ENCODE assay signal across 27 cellular contexts in the genomic region with DNA sequence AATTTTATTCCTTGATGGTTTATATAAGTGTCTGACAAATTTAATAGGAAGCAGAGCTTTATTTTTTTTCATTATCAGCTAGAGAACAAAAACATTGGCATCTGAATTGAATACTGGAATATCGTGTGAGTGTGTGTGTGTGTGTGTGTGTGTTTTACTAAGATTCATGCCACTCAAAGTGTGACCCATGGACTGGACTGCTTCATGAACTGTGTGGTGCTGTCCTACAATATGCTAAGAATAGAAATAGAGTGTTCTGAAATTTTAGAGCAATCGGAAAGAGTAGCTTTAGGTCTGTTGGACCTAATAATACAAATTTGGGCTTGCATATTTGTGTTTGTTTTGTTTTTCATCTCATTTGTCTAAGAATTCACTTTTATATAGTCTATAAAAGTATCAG.
"Had no signal": no experiment of that assay in that cellular context is flagged by ENCODE, and none has a peak within 500 bp of the region (broad histone marks: within the 10 kb centered on the region; RNA-seq: fewer than 3 reads in every experiment).

No MANE protein-coding gene starts in this region.

- H3K27ac ChIP-seq: stomach, suprapubic skin, testis, thoracic aorta, thyroid gland, tibial artery, tibial nerve, transverse colon, upper lobe of left lung, upper lobe of right lung, uterus, vagina had no signal

- H3K36me3 ChIP-seq: stomach, suprapubic skin, thoracic aorta, thyroid gland, tibial artery, transverse colon, upper lobe of left lung, upper lobe of right lung, uterus, vagina had no signal

- DNase-seq: stimulated activated CD4-positive, alpha-beta T cell treated with anti-CD3 and anti-CD28 coated beads, Interleukin-2, amount 100 ng/mL, for 48 hours; stimulated activated CD4-positive, alpha-beta T cell treated with anti-CD3 and anti-CD28 coated beads, Interleukin-4, amount 100 ng/mL, for 1 hour; stimulated activated CD4-positive, alpha-beta T cell treated with anti-CD3 and anti-CD28 coated beads, Interleukin-4, amount 100 ng/mL, for 24 hours; stimulated activated CD4-positive, alpha-beta T cell treated with anti-CD3 and anti-CD28 coated beads, Interleukin-4, amount 100 ng/mL, for 4 hours; stimulated activated CD8-positive, alpha-beta memory T cell treated with anti-CD3 and anti-CD28 coated beads, Interleukin-4, amount 100 ng/mL, for 48 hours; stimulated activated naive B cell treated with anti-CD40 and anti-IgM and Interleukin-4, amounts not matched to agents 10 μg/mL and 1 μg/mL and 100 μg/mL, for 72 hours; stimulated activated naive CD4-positive, alpha-beta T cell; stimulated activated naive CD4-positive, alpha-beta T cell treated with Interleukin-2 at 50 U/mL for 16 hours; stimulated activated naive CD8-positive, alpha-beta T cell treated with anti-CD3 and anti-CD28 coated beads, Interleukin-15, amount 100 ng/mL, for 72 hours; stimulated activated naive CD8-positive, alpha-beta T cell treated with anti-CD3 and anti-CD28 coated beads, Interleukin-15, Interleukin-2, amounts not matched to agents 100 U/mL and 50 U/mL, for 24 hours; stomach; substantia nigra; testis; thyroid gland; tibial artery; transverse colon; trophoblast cell; upper lobe of left lung; upper lobe of right lung; uterus had no signal

- FAIRE-seq: urothelium cell line had no signal

- H3K27me3 ChIP-seq: stomach, suprapubic skin, testis, thyroid gland, tibial artery, tibial nerve, transverse colon, upper lobe of left lung, upper lobe of right lung, uterus, vagina had no signal

- H3K4me3 ChIP-seq: stomach, suprapubic skin, testis, thoracic aorta, thyroid gland, tibial artery, tibial nerve, transverse colon, upper lobe of left lung, upper lobe of right lung, uterus, vagina had no signal

- H3K9me3 ChIP-seq: stomach, suprapubic skin, testis, thoracic aorta, thyroid gland, tibial artery, tibial nerve, transverse colon, upper lobe of left lung, upper lobe of right lung, vagina had no signal

- H3K4me1 ChIP-seq: suprapubic skin, testis, thyroid gland, tibial artery, transverse colon, upper lobe of left lung, upper lobe of right lung had no signal

- ATAC-seq: stimulated activated effector memory CD8-positive, alpha-beta T cell treated with anti-CD3 and anti-CD28 coated beads, Interleukin-12 subunit alpha, Interleukin-12 subunit beta, amount 100 ng/mL, for 72 hours; stimulated activated memory B cell treated with anti-CD40 and anti-IgM and Interleukin-4, amounts not matched to agents 10 μg/mL and 1 μg/mL and 100 μg/mL, for 72 hours; stimulated activated naive B cell treated with anti-CD40 and anti-IgM and Interleukin-4, amounts not matched to agents 10 μg/mL and 1 μg/mL and 100 μg/mL, for 72 hours; stimulated activated naive CD8-positive, alpha-beta T cell treated with anti-CD3 and anti-CD28 coated beads, Interleukin-15, amount 100 ng/mL, for 72 hours; stimulated activated naive CD8-positive, alpha-beta T cell treated with anti-CD3 and anti-CD28 coated beads, Interleukin-15, Interleukin-2, amounts not matched to agents 100 U/mL and 50 U/mL, for 24 hours; upper lobe of right lung had no signal
